In genomic region chr10:46096909-46097575, GRCh38 we compare ENCODE assay signal across 11 cellular contexts. TPM values are rescaled to one million over a fixed set of nuclear protein-coding genes. Genes with fewer than 3 reads are reported as not detected.
DNase-seq lines count a peak whose midpoint lies in the region; ATAC-seq lines count a peak whose summit lies in the region.
"Had no signal": no experiment of that assay in that cellular context is flagged by ENCODE, and none has a peak within 500 bp of the region (broad histone marks: within the 10 kb centered on the region; RNA-seq: fewer than 3 reads in every experiment).

No MANE protein-coding gene starts in this region.

- H3K9me3 Mint-ChIP-seq in activated T-cell treated with anti-CD3 and anti-CD28 coated beads, Interleukin-2, amount 50 U/mL, for 24 hours: no peaks in the 10 kb centered on the region
- no peaks in the 10 kb centered on the region for H3K9me3 Mint-ChIP-seq in stimulated activated effector memory CD8-positive, alpha-beta T cell treated with anti-CD3 and anti-CD28 coated beads, Interleukin-12 subunit alpha, Interleukin-12 subunit beta, amount 100 ng/mL, for 72 hours

- H3K36me3 Mint-ChIP-seq in activated T-cell treated with anti-CD3 and anti-CD28 coated beads, Interleukin-2, amount 50 U/mL, for 24 hours (ENCODE audit: low read depth): no peaks in the 10 kb centered on the region
- no peaks in the 10 kb centered on the region for H3K36me3 Mint-ChIP-seq in stimulated activated effector memory CD8-positive, alpha-beta T cell treated with anti-CD3 and anti-CD28 coated beads, Interleukin-12 subunit alpha, Interleukin-12 subunit beta, amount 100 ng/mL, for 72 hours

- peak; percentile 52 for DNase-seq in activated T-cell treated with anti-CD3 and anti-CD28 coated beads, Interleukin-2, amount 50 U/mL, for 24 hours
- no peak for DNase-seq in activated T-cell treated with anti-CD3 and anti-CD28 coated beads for 4 hours
- peak; percentile 78 for DNase-seq in NOMO-1 treated with DMSO at 0.1 percent for 48 hours (lab: John Stamatoyannopoulos, UW; ENCODE audit: unreplicated experiment)
- DNase-seq in dermis blood vessel endothelial cell: peak; percentile 63
- DNase-seq in stimulated activated effector memory CD8-positive, alpha-beta T cell treated with anti-CD3 and anti-CD28 coated beads, Interleukin-12 subunit alpha, Interleukin-12 subunit beta, amount 100 ng/mL, for 72 hours (ENCODE audit: low spot score in 2 of 2): no peak
- no peak for DNase-seq in ureter (ENCODE audit: low spot score)
- no peak for DNase-seq in ACHN
- DNase-seq: ovary had no signal

- no peak overlapping the region for H3K4me3 Mint-ChIP-seq in activated T-cell treated with anti-CD3 and anti-CD28 coated beads, Interleukin-2, amount 50 U/mL, for 24 hours
- peak overlapping the region; percentile 5 for H3K4me3 Mint-ChIP-seq in stimulated activated effector memory CD8-positive, alpha-beta T cell treated with anti-CD3 and anti-CD28 coated beads, Interleukin-12 subunit alpha, Interleukin-12 subunit beta, amount 100 ng/mL, for 72 hours

- in situ Hi-C loops in ACHN (cut with HindIII; ENCODE audit: low pct_ligation_motif_present, low pct_unique_long_range_greater_than_20kb, low sequenced_read_pairs): no loop called here

- no peaks in the 10 kb centered on the region for H3K27me3 Mint-ChIP-seq in activated T-cell treated with anti-CD3 and anti-CD28 coated beads, Interleukin-2, amount 50 U/mL, for 24 hours

- peak; percentile 34 for ATAC-seq in stimulated activated effector memory CD8-positive, alpha-beta T cell treated with anti-CD3 and anti-CD28 coated beads, Interleukin-12 subunit alpha, Interleukin-12 subunit beta, amount 100 ng/mL, for 72 hours
- no peak for ATAC-seq in GM19324 (IDR thresholded peaks at IDR 0.05; ENCODE audit: low FRiP score, unreplicated experiment)

- H3K4me1 Mint-ChIP-seq in activated T-cell treated with anti-CD3 and anti-CD28 coated beads, Interleukin-2, amount 50 U/mL, for 24 hours (ENCODE audit: low read depth): peaks cover 2% of the 10 kb centered on the region
- peaks cover 32% of the 10 kb centered on the region for H3K4me1 Mint-ChIP-seq in stimulated activated effector memory CD8-positive, alpha-beta T cell treated with anti-CD3 and anti-CD28 coated beads, Interleukin-12 subunit alpha, Interleukin-12 subunit beta, amount 100 ng/mL, for 72 hours

- peak overlapping the region; percentile 88 for H3K27ac Mint-ChIP-seq in activated T-cell treated with anti-CD3 and anti-CD28 coated beads, Interleukin-2, amount 50 U/mL, for 24 hours
- H3K27ac Mint-ChIP-seq in stimulated activated effector memory CD8-positive, alpha-beta T cell treated with anti-CD3 and anti-CD28 coated beads, Interleukin-12 subunit alpha, Interleukin-12 subunit beta, amount 100 ng/mL, for 72 hours: peak overlapping the region; percentile 32

RNA-seq across cellular contexts. Expression of gene MSMB, which starts 51.0 kb away (rescaled TPM):
- total RNA-seq in dermis blood vessel endothelial cell (not detected in 2 replicates), ureter (not detected)
- total RNA-seq: epithelial cell of proximal tubule, ovary, urinary bladder had no signal

Comparison
In these comparisons a context has a peak if more than half of its experiments do, and no peak if none do; other contexts are left out.
1. DNase-seq: peak in activated T-cell treated with anti-CD3 and anti-CD28 coated beads, Interleukin-2, amount 50 U/mL, for 24 hours (single experiment), NOMO-1 treated with DMSO at 0.1 percent for 48 hours (single experiment) and dermis blood vessel endothelial cell (single experiment); none in activated T-cell treated with anti-CD3 and anti-CD28 coated beads for 4 hours (single experiment), stimulated activated effector memory CD8-positive, alpha-beta T cell treated with anti-CD3 and anti-CD28 coated beads, Interleukin-12 subunit alpha, Interleukin-12 subunit beta, amount 100 ng/mL, for 72 hours (0 of 2), ureter (single experiment) and ACHN (single experiment).